In the genomic region with DNA sequence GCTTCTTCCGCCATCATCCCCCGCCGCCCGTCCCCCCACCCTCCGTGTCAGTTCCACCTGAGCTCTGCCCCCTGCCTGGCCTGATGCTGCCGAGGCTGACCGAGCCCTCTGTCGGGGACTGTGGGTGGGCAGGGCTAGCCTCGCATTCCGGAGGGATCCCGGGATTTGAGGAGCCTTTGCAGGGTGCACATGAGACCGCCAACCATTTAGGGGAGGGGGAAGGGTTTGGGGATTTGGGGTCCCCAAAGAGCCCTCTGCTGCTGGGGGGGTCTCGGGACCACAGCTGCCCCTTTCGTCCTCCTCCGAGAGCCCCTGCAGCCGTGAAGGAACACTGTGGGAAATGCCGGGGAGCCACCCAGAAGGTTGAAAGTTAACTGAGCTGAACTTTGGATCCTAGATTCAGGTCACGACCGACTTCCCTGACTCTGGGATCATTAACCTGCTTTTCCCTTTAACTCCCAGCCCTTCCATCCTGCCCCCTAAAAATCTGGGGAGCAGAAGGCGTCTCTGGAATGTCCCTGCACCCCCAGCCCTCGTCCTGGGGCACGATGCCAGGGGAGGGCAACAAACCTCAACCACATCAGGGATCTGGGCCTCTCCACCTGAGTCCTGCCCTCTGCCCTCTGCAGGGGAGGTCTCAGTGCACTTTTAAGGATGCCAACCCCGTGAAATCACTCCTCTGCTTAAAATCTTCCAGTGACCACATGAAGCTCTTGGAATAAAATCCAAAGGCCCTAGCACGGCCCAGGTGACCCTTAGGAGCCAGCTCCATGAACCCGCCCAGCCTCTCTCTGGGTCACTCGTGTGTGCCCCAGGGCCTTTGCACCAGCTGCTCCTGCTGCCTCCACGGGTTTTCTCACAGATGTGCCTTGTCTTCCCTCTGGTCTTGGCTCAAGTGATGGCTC, we compare ENCODE assay signal across 8 cellular contexts.
DNase-seq lines count a peak whose midpoint lies in the region; ATAC-seq and TF ChIP-seq lines count a peak whose summit lies in the region.

No MANE protein-coding gene starts in this region.

- peak overlapping the region; percentile 58 to 98 (median 64) for H3K4me3 Mint-ChIP-seq in IgD-negative memory B cell
- peak overlapping the region; percentile 66 to 70 for H3K4me3 Mint-ChIP-seq in effector memory CD8-positive, alpha-beta T cell
- H3K4me3 Mint-ChIP-seq in neural crest cell = peak overlapping the region; percentile 47

- POLR2A ChIA-PET in AG04450 (lab: Yijun Ruan, JAX) = interaction anchor here (0.6 to 2.2 kb wide), 8 partner anchors 9 to 123 kb away, joined by 3 to 9 read pairs (median 5); no protein-coding TSS in a partner anchor

- CTCF ChIA-PET in AG04450 (lab: Charles Lee) = interaction anchor here (1.2 to 4.2 kb wide), 5 partner anchors 9 to 382 kb away, joined by 3 to 18 read pairs (median 7); no protein-coding TSS in a partner anchor

- peaks cover 10 to 22% (median 21%) of the 10 kb centered on the region in 3 donors for H3K4me1 Mint-ChIP-seq in IgD-negative memory B cell
- peaks cover 10 to 19% of the 10 kb centered on the region in 2 donors for H3K4me1 Mint-ChIP-seq in effector memory CD8-positive, alpha-beta T cell (ENCODE audit: low read depth in 2 of 2)
- H3K4me1 Mint-ChIP-seq in neural crest cell = peaks cover 19% of the 10 kb centered on the region

- peak overlapping the region; percentile 82 for H3K27ac ChIP-seq in AG04450 (ENCODE audit: low read depth, low read length)

- TF ChIP-seq CTCF in AG04450 (IDR thresholded peaks at IDR 0.05; ENCODE audit: low read depth, low read length) = no peak
- TF ChIP-seq CTCF in neural crest cell (conservative IDR thresholded peaks at IDR 0.05) = no peak
- no peak for TF ChIP-seq CTCF in GM20000 (IDR thresholded peaks at IDR 0.05; ENCODE audit: extremely low read depth, missing control alignments)

- peak overlapping the region; percentile 85 for H3K4me3 ChIP-seq in AG04450 (ENCODE audit: low read depth, low read length)

- no peaks in the 10 kb centered on the region; the same call in 1 of the 2 replicates for H3K9me3 ChIP-seq in AG04450 (ENCODE audit: control insufficient read depth, insufficient read depth, low read length)

- no peaks in the 10 kb centered on the region for H3K27me3 ChIP-seq in AG04450 (ENCODE audit: control insufficient read depth, insufficient read depth, low read length)

- H3K9me3 Mint-ChIP-seq in IgD-negative memory B cell (no peaks in the 10 kb centered on the region), neural crest cell (no peaks in the 10 kb centered on the region)
- no peaks in the 10 kb centered on the region for H3K9me3 Mint-ChIP-seq in effector memory CD8-positive, alpha-beta T cell

- ATAC-seq in effector memory CD8-positive, alpha-beta T cell (replicated peaks) = no peak

- no peaks in the 10 kb centered on the region for H3K27me3 Mint-ChIP-seq in IgD-negative memory B cell
- H3K27me3 Mint-ChIP-seq in effector memory CD8-positive, alpha-beta T cell = no peaks in the 10 kb centered on the region
- peaks cover 12% of the 10 kb centered on the region for H3K27me3 Mint-ChIP-seq in neural crest cell (ENCODE audit: low read depth)

- no peaks in the 10 kb centered on the region for H3K36me3 Mint-ChIP-seq in IgD-negative memory B cell
- H3K36me3 Mint-ChIP-seq in effector memory CD8-positive, alpha-beta T cell (ENCODE audit: insufficient read depth) = peaks cover 14% of the 10 kb centered on the region
- H3K36me3 Mint-ChIP-seq in neural crest cell (ENCODE audit: low read depth) = no peaks in the 10 kb centered on the region

- no peak for DNase-seq in AG04450 (ENCODE audit: low read depth, low spot score)
- DNase-seq in effector memory CD8-positive, alpha-beta T cell = no peak
- DNase-seq in neural crest cell (ENCODE audit: low read depth, low spot score) = no peak
- no peak for DNase-seq in NCI-H187 treated with DMSO at 0.1 percent for 48 hours (lab: John Stamatoyannopoulos, UW)
- no peak for DNase-seq in NCI-H1694 treated with DMSO at 0.1 percent for 48 hours (lab: John Stamatoyannopoulos, UW)
- DNase-seq in GM20000 (ENCODE audit: low spot score) = no peak
- no peak for DNase-seq in activated CD8-positive, alpha-beta memory T cell treated with anti-CD3 and anti-CD28 coated beads, Interleukin-2, amount 50 U/mL, for 48 hours

- H3K27ac Mint-ChIP-seq in IgD-negative memory B cell (peak overlapping the region; percentile 46 to 87 (median 77)), neural crest cell (ENCODE audit: unreplicated experiment) (no peak overlapping the region)
- H3K27ac Mint-ChIP-seq in effector memory CD8-positive, alpha-beta T cell = peak overlapping the region; percentile 57 to 86
